12 cellular contexts compared by ENCODE assay signal in the genomic region with DNA sequence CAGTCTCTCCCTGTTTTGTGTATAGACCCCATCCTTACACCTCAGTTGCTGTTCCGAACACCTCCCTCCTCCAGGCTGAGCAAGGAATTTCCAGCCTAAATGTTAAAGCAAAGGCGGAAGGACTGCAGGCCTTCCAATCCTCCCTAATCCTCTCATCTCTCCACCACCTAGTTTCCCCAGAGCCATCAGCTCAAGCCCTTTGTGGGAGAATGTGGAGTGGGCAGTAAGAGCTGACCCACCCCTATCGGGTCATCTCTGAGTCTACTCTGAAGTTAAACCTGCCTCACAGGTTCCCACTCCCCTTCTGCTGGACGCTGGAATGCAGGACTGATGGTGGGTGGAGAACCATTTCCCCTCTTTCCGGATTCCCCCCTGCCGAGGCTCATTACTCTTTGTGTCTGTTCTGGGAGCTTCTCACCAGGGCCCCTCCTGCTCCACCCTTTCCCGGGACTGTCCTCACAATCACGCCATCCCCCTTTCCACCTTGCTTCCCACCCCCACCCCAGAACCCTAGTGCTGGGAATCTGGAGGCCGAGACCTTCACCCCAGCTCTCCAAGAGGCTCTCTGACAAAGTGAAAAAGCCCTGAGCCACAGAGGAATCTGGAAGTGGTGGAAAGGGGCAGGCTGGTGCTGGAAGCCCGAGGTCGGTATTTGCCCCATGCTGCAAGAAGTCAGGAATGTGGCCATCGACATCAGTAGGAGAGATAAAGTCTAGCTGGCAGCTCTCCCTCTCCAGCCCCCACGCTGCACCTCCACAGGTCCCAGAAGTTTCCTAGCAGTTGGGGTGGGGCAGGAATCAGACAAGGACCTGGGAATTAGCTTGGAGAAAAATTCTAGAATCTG. TPM values are rescaled to one million over a fixed set of nuclear protein-coding genes. Genes with fewer than 3 reads are reported as not detected.
DNase-seq lines count a peak whose midpoint lies in the region; TF ChIP-seq lines count a peak whose summit lies in the region.
"Had no signal": no experiment of that assay in that cellular context is flagged by ENCODE, and none has a peak within 500 bp of the region (broad histone marks: within the 10 kb centered on the region; RNA-seq: fewer than 3 reads in every experiment).

No MANE protein-coding gene starts in this region.

- peak overlapping the region; percentile 39 for H3K27ac ChIP-seq in AG04450 (ENCODE audit: low read depth, low read length)

- in situ Hi-C loops in GM13977 (cut with MboI; ENCODE audit: low pct_unique_long_range_greater_than_20kb, low sequenced_read_pairs, unreplicated experiment): no loop called here

- H3K27me3 ChIP-seq in AG04450 (ENCODE audit: control insufficient read depth, insufficient read depth, low read length): no peaks in the 10 kb centered on the region

- intact Hi-C loops in posterior vena cava (cut with DNase I): no loop called here

- TF ChIP-seq CTCF in AG04450 (IDR thresholded peaks at IDR 0.05; ENCODE audit: low read depth, low read length): no peak
- TF ChIP-seq CTCF in GM13977 (IDR thresholded peaks at IDR 0.05; ENCODE audit: extremely low read depth, insufficient read depth, missing control alignments): no peak

- no peak overlapping the region for H3K4me3 ChIP-seq in AG04450 (ENCODE audit: low read depth, low read length)

- POLR2A ChIA-PET in AG04450 (lab: Yijun Ruan, JAX): interaction anchor here (0.6 kb wide), 1 partner anchor 10 kb away, joined by 6 read pairs; no protein-coding TSS in a partner anchor

- CTCF ChIA-PET in AG04450 (lab: Charles Lee): interaction anchor here (0.9 to 3.6 kb wide), 6 partner anchors 16 to 66 kb away, joined by 3 to 26 read pairs (median 4); no protein-coding TSS in a partner anchor

- DNase-seq in AG04450 (ENCODE audit: low read depth, low spot score) (peak; percentile 21), LoVo (ENCODE audit: low spot score) (peak; percentile 88), dedifferentiated amniotic fluid mesenchymal stem cell (ENCODE audit: extremely low spot score) (peak; percentile 26), lung microvascular endothelial cell (ENCODE audit: low read depth in 2 of 2) (peak; percentile 44 to 54), NCI-H2107 (lab: John Stamatoyannopoulos, UW) (no peak), posterior vena cava (ENCODE audit: low spot score) (no peak), GM13977 (ENCODE audit: low spot score) (no peak)
- DNase-seq in activated naive CD4-positive, alpha-beta T cell treated with Interleukin-2 at 50 U/mL for 16 hours: no peak
- DNase-seq: activated CD8-positive, alpha-beta memory T cell treated with anti-CD3 and anti-CD28 coated beads, Interleukin-2, amount 10 ng/mL, durations not matched to agents 7 days and 5 days; effector memory CD8-positive, alpha-beta T cell; MV-4-11; natural killer cell had no signal

- H3K9me3 ChIP-seq in AG04450 (ENCODE audit: control insufficient read depth, insufficient read depth, low read length): no peaks in the 10 kb centered on the region

RNA-seq across cellular contexts. Expression of a gene that starts 3.3 kb away (rescaled TPM):
- 71.6 and 85.6 TPM in 2 replicates for polyA plus RNA-seq in AG04450 (2011; rRNA removed)
- polyA minus RNA-seq in AG04450 (2011; rRNA and poly(A)+ RNA removed): 75.0 and 87.0 TPM in 2 replicates
- total RNA-seq in lung microvascular endothelial cell (139 and 162 TPM in 2 replicates), posterior vena cava (10 to 100 TPM; 14.1 to 20.5 TPM)

RNA-seq across cellular contexts. Expression of a gene that starts 40.7 kb away (rescaled TPM):
- polyA plus RNA-seq in AG04450 (2011; rRNA removed): 18.2 and 22.1 TPM in 2 replicates
- polyA minus RNA-seq in AG04450 (2011; rRNA and poly(A)+ RNA removed): 13.1 and 17.7 TPM in 2 replicates
- 11.3 and 12.6 TPM in 2 replicates for total RNA-seq in lung microvascular endothelial cell
- total RNA-seq in posterior vena cava: 10 to 100 TPM in 1 of 2 donors, 1 to 10 TPM in 1; 4.0 to 23.6 TPM

Comparison
In these comparisons a context has a peak if more than half of its experiments do, and no peak if none do; other contexts are left out.
1. DNase-seq: peak in AG04450 (single experiment), LoVo (single experiment), dedifferentiated amniotic fluid mesenchymal stem cell (single experiment) and lung microvascular endothelial cell (2 of 2); none in activated naive CD4-positive, alpha-beta T cell treated with Interleukin-2 at 50 U/mL for 16 hours (single experiment), NCI-H2107 (single experiment), posterior vena cava (single experiment) and GM13977 (single experiment).